Comparison of ENCODE assay signal across 9 cellular contexts in genomic region chr15:70062321-70062956, GRCh38. TPM values are rescaled to one million over a fixed set of nuclear protein-coding genes. Genes with fewer than 3 reads are reported as not detected.
DNase-seq lines count a peak whose midpoint lies in the region; FAIRE-seq and TF ChIP-seq lines count a peak whose summit lies in the region.
"Had no signal": no experiment of that assay in that cellular context is flagged by ENCODE, and none has a peak within 500 bp of the region (broad histone marks: within the 10 kb centered on the region; RNA-seq: fewer than 3 reads in every experiment).

No MANE protein-coding gene starts in this region.

- TF ChIP-seq CTCF in astrocyte of the spinal cord (IDR thresholded peaks at IDR 0.05; ENCODE audit: low read depth, low read length) = no peak
- TF ChIP-seq CTCF in transverse colon (IDR thresholded peaks at IDR 0.05) = no peak
- TF ChIP-seq CTCF in vagina (IDR thresholded peaks at IDR 0.05) = no peak

- H3K4me3 ChIP-seq in astrocyte of the spinal cord (ENCODE audit: low read depth, low read length) (peak overlapping the region; percentile 10), transverse colon (peak overlapping the region in 1 of 4 donors; percentile 8), vagina (no peak overlapping the region)
- H3K4me3 ChIP-seq: lower lobe of right lung had no signal

- no peaks in the 10 kb centered on the region for H3K9me3 ChIP-seq in transverse colon
- H3K9me3 ChIP-seq in vagina = no peaks in the 10 kb centered on the region
- H3K9me3 ChIP-seq: lower lobe of right lung had no signal

- DNase-seq in A172 (ENCODE audit: low spot score) (peak; percentile 37), NCI-H1436 treated with DMSO at 0.1 percent for 48 hours (lab: John Stamatoyannopoulos, UW) (peak; percentile 88), astrocyte of the spinal cord (ENCODE audit: low read depth, low spot score) (peak; percentile 96), left kidney (ENCODE audit: low read depth, low spot score) (peak; percentile 91), transverse colon (peak; percentile 84), HTR-8/SVneo (ENCODE audit: insufficient read length, low spot score) (no peak), amniotic stem cell (lab: John Stamatoyannopoulos, UW) (no peak), vagina (ENCODE audit: extremely low spot score in 2 of 2) (no peak)
- DNase-seq: lower lobe of right lung had no signal

- H3K27ac ChIP-seq in transverse colon (peak overlapping the region in 3 of 4 donors; percentile 66 to 76 (median 73)), vagina (no peak overlapping the region)
- H3K27ac ChIP-seq: lower lobe of right lung had no signal

- WGBS in transverse colon (ENCODE audit: low coverage in 1 of 2), 2 donors = 47% methylated on average over 29 of the region's 29 CpGs; no CpG with 5 or more reads in 1 of the 2 donors

- in situ Hi-C loops in astrocyte of the spinal cord (cut with HindIII; ENCODE audit: low sequenced_read_pairs) (no loop called here), transverse colon (cut with MboI; ENCODE audit: low pct_ligation_motif_present in 1 of 4, low pct_unique_long_range_greater_than_20kb in 1 of 4, low sequenced_read_pairs in 3 of 4) (no loop called here)

- H3K27me3 ChIP-seq in transverse colon (no peaks in the 10 kb centered on the region), vagina (no peaks in the 10 kb centered on the region)

- intact Hi-C loops in transverse colon (cut with DNase I; ENCODE audit: low total_unique reads) = no loop called here
- intact Hi-C loops in vagina (cut with DNase I) = loop anchor here (5.0 kb wide), 1 partner anchor 35 kb away; the partner anchor contains the start of gene TLE3

- H3K36me3 ChIP-seq in transverse colon = peaks cover 0 to 43% (median 20%) of the 10 kb centered on the region in 4 donors
- H3K36me3 ChIP-seq in vagina = peaks cover 0 to 57% of the 10 kb centered on the region in 2 donors

- FAIRE-seq in HTR-8/SVneo (lab: Jason Lieb, UNC) = no peak

- TF ChIP-seq POLR2A in transverse colon (IDR thresholded peaks at IDR 0.05) = no peak
- no peak for TF ChIP-seq POLR2A in vagina (IDR thresholded peaks at IDR 0.05)

- H3K4me1 ChIP-seq in transverse colon (peaks cover 16 to 41% (median 37%) of the 10 kb centered on the region in 4 donors), vagina (peaks cover 36% of the 10 kb centered on the region)

- TF ChIP-seq EP300 in transverse colon (IDR thresholded peaks at IDR 0.05; ENCODE audit: low read depth) = no peak

RNA-seq across cellular contexts. Expression of gene TLE3, which starts 35.3 kb away (rescaled TPM):
- total RNA-seq in A172 (2014; rRNA removed; shearing (Covaris generic)) = 0.10 and 0.59 TPM in 2 replicates
- total RNA-seq in transverse colon (100 to 1,000 TPM in 2 of 4 donors, 10 to 100 TPM in 2; 49.8 to 223 (median 114) TPM), vagina (64.6 TPM)

Comparison
In these comparisons a context has a peak if more than half of its experiments do, and no peak if none do; other contexts are left out.
1. DNase-seq: peak in A172 (single experiment), NCI-H1436 treated with DMSO at 0.1 percent for 48 hours (single experiment), astrocyte of the spinal cord (single experiment), left kidney (single experiment) and transverse colon (single experiment); none in HTR-8/SVneo (single experiment), amniotic stem cell (single experiment) and vagina (0 of 2).
2. RNA of gene TLE3, which starts 35.3 kb away (total RNA-seq): 49.8 to 223 TPM in transverse colon and 64.6 TPM in vagina (single experiment); 0.10 to 0.59 TPM in A172; every median in the first group is over 10 times any median in the second.